Comparison of ENCODE assay signal across 8 cellular contexts in the genomic region with DNA sequence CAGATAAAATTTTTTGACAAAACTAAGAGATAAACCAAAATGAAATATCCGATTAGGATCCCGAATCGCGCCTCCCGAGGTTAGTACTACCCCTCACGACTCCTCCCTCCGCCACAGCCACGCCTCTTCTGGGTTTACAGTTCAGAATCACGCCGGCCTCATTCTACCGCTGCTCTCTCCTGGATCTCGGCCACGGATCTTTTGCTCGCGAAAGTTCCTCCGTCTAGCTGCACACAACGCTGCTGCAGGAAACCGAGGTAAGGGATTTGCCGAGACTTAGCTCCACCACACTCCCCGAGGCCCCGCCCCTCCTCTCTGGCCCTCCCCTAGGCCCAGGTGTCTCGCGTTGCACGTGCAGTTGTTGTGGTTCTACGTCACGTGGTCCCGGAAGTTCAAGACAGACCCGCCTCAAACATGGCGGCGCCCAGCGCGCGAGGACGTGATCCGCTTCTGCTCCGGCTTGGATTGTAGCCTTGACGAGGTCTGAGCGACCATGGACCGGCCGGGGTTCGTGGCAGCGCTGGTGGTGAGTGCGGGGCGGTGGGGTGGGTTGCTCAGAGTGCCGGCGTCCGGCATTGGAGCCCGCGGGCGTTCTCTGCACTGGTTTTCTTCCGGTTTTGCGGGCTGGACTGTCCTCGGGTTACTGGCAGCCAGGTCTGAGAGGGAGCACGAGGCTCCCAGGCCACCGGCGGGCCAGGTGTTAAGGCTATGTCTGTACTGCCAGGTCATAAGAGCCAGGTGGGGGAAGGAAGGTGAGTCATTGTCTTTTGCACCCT. TPM values are rescaled to one million over a fixed set of nuclear protein-coding genes. Genes with fewer than 3 reads are reported as not detected.
A peak's percentile ranks its signal among the peaks of the same experiment; 100 is the strongest.
DNase-seq lines count a peak whose midpoint lies in the region; ATAC-seq and TF ChIP-seq lines count a peak whose summit lies in the region.

A gene with protein sequence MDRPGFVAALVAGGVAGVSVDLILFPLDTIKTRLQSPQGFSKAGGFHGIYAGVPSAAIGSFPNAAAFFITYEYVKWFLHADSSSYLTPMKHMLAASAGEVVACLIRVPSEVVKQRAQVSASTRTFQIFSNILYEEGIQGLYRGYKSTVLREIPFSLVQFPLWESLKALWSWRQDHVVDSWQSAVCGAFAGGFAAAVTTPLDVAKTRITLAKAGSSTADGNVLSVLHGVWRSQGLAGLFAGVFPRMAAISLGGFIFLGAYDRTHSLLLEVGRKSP (plus strand): TSS at position 400 of the 776 bp plus-strand sequence. CDS start 94 bp downstream, at position 494.

- POLR2A ChIA-PET in CD8-positive, alpha-beta T cell (lab: Charles Lee): interaction anchor here (1.0 to 1.3 kb wide), 3 partner anchors 9 to 285 kb away, joined by 4 to 6 read pairs (median 4); no protein-coding TSS in a partner anchor

- WGBS in lung, 2 donors: 1% methylated on average over 56 of the region's 56 CpGs

- H3K27me3 ChIP-seq in CD8-positive, alpha-beta T cell (ENCODE audit: insufficient read depth, low read length): no peaks in the 10 kb centered on the region
- no peaks in the 10 kb centered on the region for H3K27me3 ChIP-seq in lung (ENCODE audit: control insufficient read depth, insufficient read depth)

- no peaks in the 10 kb centered on the region for H3K9me3 Mint-ChIP-seq in CD8-positive, alpha-beta T cell

- H3K4me1 ChIP-seq in CD8-positive, alpha-beta T cell (ENCODE audit: insufficient read depth, low read length): peaks cover 14% of the 10 kb centered on the region
- H3K4me1 ChIP-seq in lung (ENCODE audit: control insufficient read depth in 2 of 2, insufficient read depth in 2 of 2, low read length in 2 of 2): peaks cover 0 to 6% of the 10 kb centered on the region in 2 donors

- intact Hi-C loops in CD8-positive, alpha-beta T cell (cut with DNase I, micrococcal nuclease): loop anchor here (1.0 to 10.0 kb wide), 6 partner anchors 172 to 1864 kb away; partner anchors contain the start of genes KBTBD8 (in 2 of the 2), LRIG1 (in 1 of the 2) and SUCLG2 (in 1 of the 2)

- no peaks in the 10 kb centered on the region for H3K36me3 ChIP-seq in CD8-positive, alpha-beta T cell (ENCODE audit: insufficient read depth, low read length)
- H3K36me3 ChIP-seq in lung (ENCODE audit: control insufficient read depth in 2 of 2, insufficient read depth in 2 of 2, low read length in 2 of 2): peaks cover 0 to 3% of the 10 kb centered on the region in 2 donors

- DNase-seq in CD8-positive, alpha-beta T cell: peak; percentile 94 to 99 (median 96)
- DNase-seq in HS-27A (ENCODE audit: low read depth): peak; percentile 93
- peak; percentile 89 for DNase-seq in NK-92 (lab: John Stamatoyannopoulos, UW; ENCODE audit: unreplicated experiment)
- DNase-seq in activated CD8-positive, alpha-beta memory T cell treated with anti-CD3 and anti-CD28 coated beads for 1 hour (ENCODE audit: extremely low read depth in 1 of 2, low read depth in 1 of 2): peak; percentile 91 to 94
- DNase-seq in effector CD4-positive, alpha-beta T cell: peak; percentile 97
- DNase-seq in lung (ENCODE audit: low spot score): peak; percentile 97
- peak; percentile 88 to 96 (median 93) for DNase-seq in stimulated activated CD4-positive, alpha-beta T cell treated with anti-CD3 and anti-CD28 coated beads, TNF-alpha, amount 100 ng/mL, for 4 hours (ENCODE audit: low read depth in 3 of 3)

- peak within 1 kb of the TSS; percentile 90 for H3K27ac Mint-ChIP-seq in CD8-positive, alpha-beta T cell

- H3K27ac ChIP-seq in CD8-positive, alpha-beta T cell (ENCODE audit: low read depth, low read length): peak within 1 kb of the TSS; percentile 58
- peak within 1 kb of the TSS; percentile 78 to 83 for H3K27ac ChIP-seq in lung (ENCODE audit: low read depth in 1 of 2, low read length in 1 of 2)

- H3K36me3 Mint-ChIP-seq in CD8-positive, alpha-beta T cell: peaks cover 36% of the 10 kb centered on the region

- peak within 1 kb of the TSS; percentile 90 for H3K4me3 Mint-ChIP-seq in CD8-positive, alpha-beta T cell

- H3K4me1 Mint-ChIP-seq in CD8-positive, alpha-beta T cell (ENCODE audit: low read depth): peaks cover 35% of the 10 kb centered on the region

- ATAC-seq in CD8-positive, alpha-beta T cell: peak; percentile 98
- peak; percentile 100 for ATAC-seq in GM19467 (IDR thresholded peaks at IDR 0.05; ENCODE audit: unreplicated experiment)
- ATAC-seq in lung (ENCODE audit: insufficient read depth, low FRiP score): peak; percentile 98

- TF ChIP-seq CTCF in CD8-positive, alpha-beta T cell (IDR thresholded peaks at IDR 0.05): no peak
- no peak for TF ChIP-seq CTCF in lung (IDR thresholded peaks at IDR 0.05; ENCODE audit: control extremely low read depth, extremely low read depth)

- H3K9me3 ChIP-seq in CD8-positive, alpha-beta T cell (ENCODE audit: low read length): no peaks in the 10 kb centered on the region
- H3K9me3 ChIP-seq in lung (ENCODE audit: control insufficient read depth in 2 of 2, insufficient read depth in 1 of 2, low read length in 1 of 2): no peaks in the 10 kb centered on the region

- CTCF ChIA-PET in CD8-positive, alpha-beta T cell (lab: Charles Lee): no interaction called here

- peaks cover 3% of the 10 kb centered on the region for H3K27me3 Mint-ChIP-seq in CD8-positive, alpha-beta T cell (ENCODE audit: low read depth)

- peak within 1 kb of the TSS; percentile 73 for H3K4me3 ChIP-seq in CD8-positive, alpha-beta T cell (ENCODE audit: low read depth, low read length)
- peak within 1 kb of the TSS; percentile 97 for H3K4me3 ChIP-seq in lung

RNA-seq across cellular contexts. Expression of the gene that starts here (rescaled TPM):
- 10 to 100 TPM; 32.0 to 37.4 TPM for total RNA-seq in CD8-positive, alpha-beta T cell
- 10 to 100 TPM; 16.5 to 18.0 TPM for total RNA-seq in lung
- polyA plus RNA-seq in lung: 10 to 100 TPM; 10.4 to 13.2 TPM

Comparison
In these comparisons a context has a peak if more than half of its experiments do, and no peak if none do; other contexts are left out.
1. Peak in every context shown above with its lines: DNase-seq, ATAC-seq, H3K4me3 ChIP-seq and H3K27ac ChIP-seq.